In genomic region chr10:73997806-73998622, GRCh38 we compare ENCODE assay signal across 8 cellular contexts. TPM values are rescaled to one million over a fixed set of nuclear protein-coding genes. Genes with fewer than 3 reads are reported as not detected.
DNase-seq lines count a peak whose midpoint lies in the region; ATAC-seq and TF ChIP-seq lines count a peak whose summit lies in the region.

VCL (plus strand) TSS chr10:73998116; CDS start chr10:73998208, 92 bp downstream.

- ATAC-seq in activated T-helper 17 cell treated with anti-CD3 and anti-CD28 coated beads, Interleukin-2, amount 50 U/mL, for 72 hours (replicated peaks) = peak; percentile 96
- ATAC-seq in naive thymus-derived CD8-positive, alpha-beta T cell = peak; percentile 97

- peaks cover 3% of the 10 kb centered on the region for H3K36me3 ChIP-seq in fibroblast of lung (ENCODE audit: control insufficient read depth, insufficient read depth, low read length)

- H3K4me2 ChIP-seq in fibroblast of lung (ENCODE audit: extremely low read depth, insufficient read depth, low read length) = peak within 1 kb of the TSS; percentile 91

- no peaks in the 10 kb centered on the region for H3K9me3 Mint-ChIP-seq in activated T-helper 17 cell treated with anti-CD3 and anti-CD28 coated beads, Interleukin-2, amount 50 U/mL, for 72 hours
- H3K9me3 Mint-ChIP-seq in naive thymus-derived CD8-positive, alpha-beta T cell = no peaks in the 10 kb centered on the region

- POLR2A ChIA-PET in RWPE1 (lab: Yijun Ruan, JAX; ENCODE audit: low non-redundant PET) = interaction anchor here (0.5 to 0.9 kb wide), 3 partner anchors 9 to 60 kb away, joined by 3 read pairs; no protein-coding TSS in a partner anchor
- POLR2A ChIA-PET in naive thymus-derived CD8-positive, alpha-beta T cell (lab: Charles Lee) = interaction anchor here (1.0 to 1.4 kb wide), 2 partner anchors 40 to 54 kb away, joined by 3 to 6 read pairs; no protein-coding TSS in a partner anchor

- H3K27ac ChIP-seq in RWPE1 (peak within 1 kb of the TSS; percentile 97), fibroblast of lung (ENCODE audit: insufficient read depth, low read length) (peak within 1 kb of the TSS; percentile 95)

- no peaks in the 10 kb centered on the region for H3K27me3 ChIP-seq in fibroblast of lung (ENCODE audit: control insufficient read depth, insufficient read depth, low read length)

- H3K27ac Mint-ChIP-seq in activated T-helper 17 cell treated with anti-CD3 and anti-CD28 coated beads, Interleukin-2, amount 50 U/mL, for 72 hours = peak within 1 kb of the TSS; percentile 95
- peak within 1 kb of the TSS; percentile 88 to 98 (median 98) for H3K27ac Mint-ChIP-seq in naive thymus-derived CD8-positive, alpha-beta T cell

- H3K4me3 Mint-ChIP-seq in activated T-helper 17 cell treated with anti-CD3 and anti-CD28 coated beads, Interleukin-2, amount 50 U/mL, for 72 hours = peak within 1 kb of the TSS; percentile 99
- H3K4me3 Mint-ChIP-seq in naive thymus-derived CD8-positive, alpha-beta T cell = peak within 1 kb of the TSS; percentile 86 to 100 (median 100)

- H2AFZ ChIP-seq in fibroblast of lung (ENCODE audit: low read length) = peak within 1 kb of the TSS; percentile 71

- H3K4me3 ChIP-seq in LNCaP clone FGC (ENCODE audit: low read depth, low read length) (peak within 1 kb of the TSS; percentile 95), fibroblast of lung (replicated peaks in 1 of 4; ENCODE audit: control extremely low read depth in 1 of 4, insufficient read depth in 1 of 4, low read depth in 3 of 4, low read length in 4 of 4) (peak within 1 kb of the TSS; percentile 51 to 89 (median 74))

- no peaks in the 10 kb centered on the region for H3K9me3 ChIP-seq in fibroblast of lung (ENCODE audit: control insufficient read depth, insufficient read depth, low read depth, low read length)

- CTCF ChIA-PET in RWPE1 (lab: Yijun Ruan, JAX) = interaction anchor here (0.9 kb wide), 1 partner anchor 111 kb away, joined by 4 read pairs; no protein-coding TSS in a partner anchor

- H4K20me1 ChIP-seq in fibroblast of lung (ENCODE audit: control insufficient read depth, extremely low read depth, insufficient read depth, low read length) = no peaks in the 10 kb centered on the region

- H3K36me3 Mint-ChIP-seq in activated T-helper 17 cell treated with anti-CD3 and anti-CD28 coated beads, Interleukin-2, amount 50 U/mL, for 72 hours (ENCODE audit: low read depth) = peaks cover 12% of the 10 kb centered on the region
- no peaks in the 10 kb centered on the region for H3K36me3 Mint-ChIP-seq in naive thymus-derived CD8-positive, alpha-beta T cell

- peaks cover 2% of the 10 kb centered on the region for H3K4me1 ChIP-seq in fibroblast of lung (ENCODE audit: control insufficient read depth, extremely low read depth, insufficient read depth, low read length)

- DNase-seq in Daoy (ENCODE audit: low read depth) = peak; percentile 98
- DNase-seq in GOT3 (lab: John Stamatoyannopoulos, UW) = peak; percentile 95
- peak; percentile 91 for DNase-seq in LNCaP clone FGC (ENCODE audit: low read depth)
- peak; percentile 98 for DNase-seq in RWPE1 (ENCODE audit: low spot score)
- DNase-seq in fibroblast of lung (ENCODE audit: low read depth in 2 of 2) = peak; percentile 97 to 98
- peak; percentile 92 to 96 (median 94) for DNase-seq in naive thymus-derived CD8-positive, alpha-beta T cell
- DNase-seq in stimulated activated naive CD4-positive, alpha-beta T cell (lab: John Stamatoyannopoulos, UW) = peak; percentile 91 to 97 (median 92)

- H3K9ac ChIP-seq in fibroblast of lung (ENCODE audit: insufficient read depth, low read length) = peak within 1 kb of the TSS; percentile 91

- TF ChIP-seq CTCF in LNCaP clone FGC (IDR thresholded peaks at IDR 0.05; ENCODE audit: control insufficient read depth, extremely low read depth, insufficient read depth) (no peak), RWPE1 (conservative IDR thresholded peaks at IDR 0.05; ENCODE audit: low read depth) (no peak), fibroblast of lung (conservative IDR thresholded peaks at IDR 0.05 in 1 of 2, IDR thresholded peaks at IDR 0.05 in 1 of 2; ENCODE audit: low read depth in 1 of 2, low read length in 2 of 2) (no peak)

- peaks cover 49% of the 10 kb centered on the region for H3K79me2 ChIP-seq in fibroblast of lung (ENCODE audit: control insufficient read depth, insufficient read depth, low read length)

- no peaks in the 10 kb centered on the region for H3K27me3 Mint-ChIP-seq in activated T-helper 17 cell treated with anti-CD3 and anti-CD28 coated beads, Interleukin-2, amount 50 U/mL, for 72 hours
- no peaks in the 10 kb centered on the region for H3K27me3 Mint-ChIP-seq in naive thymus-derived CD8-positive, alpha-beta T cell

- H3K4me1 Mint-ChIP-seq in activated T-helper 17 cell treated with anti-CD3 and anti-CD28 coated beads, Interleukin-2, amount 50 U/mL, for 72 hours = peaks cover 40% of the 10 kb centered on the region
- peaks cover 14 to 57% (median 35%) of the 10 kb centered on the region in 4 donors for H3K4me1 Mint-ChIP-seq in naive thymus-derived CD8-positive, alpha-beta T cell

RNA-seq across cellular contexts. Expression of gene VCL, which starts in this region (rescaled TPM):
- 98.4 and 115 TPM in 2 replicates for total RNA-seq in Daoy (2014; rRNA removed; shearing (Covaris generic))
- 10 to 100 TPM; 18.4 to 27.2 TPM for total RNA-seq in activated T-helper 17 cell treated with anti-CD3 and anti-CD28 coated beads, Interleukin-2, amount 50 U/mL, for 72 hours
- total RNA-seq in fibroblast of lung = 129 and 161 TPM in 2 replicates
- 255 and 316 TPM in 2 replicates for polyA plus RNA-seq in fibroblast of lung
- polyA plus RNA-seq in fibroblast of lung (2012) = 209 and 287 TPM in 2 replicates
- polyA minus RNA-seq in fibroblast of lung (ENCODE audit: low replicate concordance) = 231 and 233 TPM in 2 replicates
- 1 to 10 TPM; 5.0 to 5.9 TPM for total RNA-seq in naive thymus-derived CD8-positive, alpha-beta T cell
- polyA plus RNA-seq in naive thymus-derived CD8-positive, alpha-beta T cell = 10 to 100 TPM in 1 of 3 donors, 1 to 10 TPM in 2; 7.8 to 21.2 (median 9.0) TPM

Comparison
In these comparisons a context has a peak if more than half of its experiments do, and no peak if none do; other contexts are left out.
1. Peak in every context shown above with its lines: DNase-seq, ATAC-seq, H3K4me3 ChIP-seq and H3K27ac ChIP-seq.
2. RNA of gene VCL (polyA plus RNA-seq): 209 to 316 TPM in fibroblast of lung; 7.8 to 21.2 TPM in naive thymus-derived CD8-positive, alpha-beta T cell; every median in the first group is over 4 times any median in the second.